11 cellular contexts compared by ENCODE assay signal in the genomic region with DNA sequence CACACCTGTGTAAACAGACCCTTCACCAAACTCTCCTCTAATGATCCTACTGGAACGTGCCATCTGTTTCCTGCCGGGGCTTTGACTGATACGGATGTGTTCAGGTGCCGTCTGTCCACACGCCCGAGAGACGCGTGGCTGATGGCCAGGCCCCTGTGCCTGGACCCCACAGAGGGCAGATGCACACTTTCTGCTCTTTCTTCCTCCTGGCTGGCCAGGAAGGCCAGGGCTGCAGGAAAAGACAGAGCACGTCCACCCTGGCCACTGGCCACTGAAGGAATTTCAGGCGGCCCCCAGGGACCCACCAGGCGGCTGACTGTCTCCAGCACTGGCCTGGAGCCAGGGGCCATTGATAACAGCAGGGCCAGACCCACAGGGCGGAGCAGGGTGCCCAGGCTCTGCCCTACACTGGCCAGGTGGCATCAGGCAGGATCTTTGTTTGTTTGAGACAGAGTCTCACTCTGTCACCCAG. TPM values are rescaled to one million over a fixed set of nuclear protein-coding genes. Genes with fewer than 3 reads are reported as not detected.
DNase-seq lines count a peak whose midpoint lies in the region; ATAC-seq and TF ChIP-seq lines count a peak whose summit lies in the region.
"Had no signal": no experiment of that assay in that cellular context is flagged by ENCODE, and none has a peak within 500 bp of the region (broad histone marks: within the 10 kb centered on the region; RNA-seq: fewer than 3 reads in every experiment).

No MANE protein-coding gene starts in this region.

- peaks cover 15% of the 10 kb centered on the region for H3K4me1 ChIP-seq in BE2C

- H3K36me3 ChIP-seq in BE2C = no peaks in the 10 kb centered on the region

- intact Hi-C loops in activated naive CD4-positive, alpha-beta T cell treated with anti-CD3 and anti-CD28 coated beads for 36 hours (cut with micrococcal nuclease) = no loop called here

- H3K36me3 Mint-ChIP-seq in chondrocyte (ENCODE audit: low read depth) = no peaks in the 10 kb centered on the region
- H3K36me3 Mint-ChIP-seq in mesothelial cell of epicardium = no peaks in the 10 kb centered on the region
- no peaks in the 10 kb centered on the region for H3K36me3 Mint-ChIP-seq in activated naive CD4-positive, alpha-beta T cell treated with anti-CD3 and anti-CD28 coated beads for 36 hours (ENCODE audit: low read depth)

- H3K27ac Mint-ChIP-seq in chondrocyte (ENCODE audit: unreplicated experiment) (peak overlapping the region; percentile 22), mesothelial cell of epicardium (peak overlapping the region; percentile 75)
- H3K27ac Mint-ChIP-seq in activated naive CD4-positive, alpha-beta T cell treated with anti-CD3 and anti-CD28 coated beads for 36 hours = no peak overlapping the region

- H3K4me1 Mint-ChIP-seq in chondrocyte (ENCODE audit: low read depth) (peaks cover 29% of the 10 kb centered on the region), mesothelial cell of epicardium (peaks cover 16% of the 10 kb centered on the region)
- H3K4me1 Mint-ChIP-seq in activated naive CD4-positive, alpha-beta T cell treated with anti-CD3 and anti-CD28 coated beads for 36 hours (ENCODE audit: low read depth) = peaks cover 46% of the 10 kb centered on the region

- H3K9me3 ChIP-seq in BE2C = no peaks in the 10 kb centered on the region

- CTCF ChIA-PET in activated naive CD4-positive, alpha-beta T cell treated with anti-CD3 and anti-CD28 coated beads for 36 hours (lab: Charles Lee) = no interaction called here

- TF ChIP-seq CTCF in BE2C (IDR thresholded peaks at IDR 0.05; ENCODE audit: low read depth, low read length) (no peak), chondrocyte (IDR thresholded peaks at IDR 0.05) (no peak), mesothelial cell of epicardium (IDR thresholded peaks at IDR 0.05; ENCODE audit: unreplicated experiment) (no peak)

- H3K4me3 ChIP-seq in BE2C (ENCODE audit: low read depth, low read length) = no peak overlapping the region

- no peaks in the 10 kb centered on the region for H3K27me3 ChIP-seq in BE2C

- no peak for ATAC-seq in HG03571 (IDR thresholded peaks at IDR 0.05; ENCODE audit: unreplicated experiment)

- no peak overlapping the region for H3K4me3 Mint-ChIP-seq in chondrocyte (ENCODE audit: unreplicated experiment)
- no peak overlapping the region for H3K4me3 Mint-ChIP-seq in mesothelial cell of epicardium
- no peak overlapping the region for H3K4me3 Mint-ChIP-seq in activated naive CD4-positive, alpha-beta T cell treated with anti-CD3 and anti-CD28 coated beads for 36 hours

- H3K9me3 Mint-ChIP-seq in chondrocyte (ENCODE audit: low read depth) (no peaks in the 10 kb centered on the region), mesothelial cell of epicardium (no peaks in the 10 kb centered on the region)
- no peaks in the 10 kb centered on the region for H3K9me3 Mint-ChIP-seq in activated naive CD4-positive, alpha-beta T cell treated with anti-CD3 and anti-CD28 coated beads for 36 hours

- DNase-seq in BE2C = peak; percentile 87
- DNase-seq in NCI-H1417 (lab: John Stamatoyannopoulos, UW) = peak in 2 of 3 experiments; percentile 53 to 84
- DNase-seq in chondrocyte (ENCODE audit: low spot score) = no peak
- no peak for DNase-seq in mesothelial cell of epicardium (ENCODE audit: low spot score in 2 of 2, unreplicated experiment in 2 of 2)
- DNase-seq in T-helper 9 cell = no peak
- DNase-seq in activated naive CD4-positive, alpha-beta T cell treated with anti-CD3 and anti-CD28 coated beads for 36 hours = no peak
- no peak for DNase-seq in AG08395 (ENCODE audit: low spot score)
- DNase-seq: activated gamma-delta T cell, C1 segment of cervical spinal cord, kidney glomerular epithelial cell had no signal

- no peaks in the 10 kb centered on the region for H3K27me3 Mint-ChIP-seq in chondrocyte (ENCODE audit: low read depth)
- no peaks in the 10 kb centered on the region for H3K27me3 Mint-ChIP-seq in mesothelial cell of epicardium (ENCODE audit: low read depth)
- H3K27me3 Mint-ChIP-seq in activated naive CD4-positive, alpha-beta T cell treated with anti-CD3 and anti-CD28 coated beads for 36 hours (ENCODE audit: low read depth) = no peaks in the 10 kb centered on the region

RNA-seq across cellular contexts. Expression of gene ENG, which starts 3.6 kb away (rescaled TPM):
- 9.0 TPM for polyA plus RNA-seq in BE2C (2012; ENCODE audit: insufficient read depth, insufficient read length, low read depth)
- 81.3 to 101 TPM (median 89.5 TPM) in 3 replicates for total RNA-seq in chondrocyte
- total RNA-seq in mesothelial cell of epicardium = 7.3 to 8.5 TPM (median 8.1 TPM) in 3 replicates
- 10 to 100 TPM; 10.5 to 11.6 TPM for total RNA-seq in activated naive CD4-positive, alpha-beta T cell treated with anti-CD3 and anti-CD28 coated beads for 36 hours

RNA-seq across cellular contexts. Expression of gene AK1, which starts 19.4 kb away (rescaled TPM):
- polyA plus RNA-seq in BE2C (2012; ENCODE audit: insufficient read depth, insufficient read length, low read depth) = 236 TPM
- total RNA-seq in chondrocyte = 75.3 to 83.8 TPM (median 77.2 TPM) in 3 replicates
- 34.4 to 39.4 TPM (median 38.5 TPM) in 3 replicates for total RNA-seq in mesothelial cell of epicardium
- total RNA-seq in activated naive CD4-positive, alpha-beta T cell treated with anti-CD3 and anti-CD28 coated beads for 36 hours = 10 to 100 TPM; 11.8 to 11.9 TPM

RNA-seq across cellular contexts. Expression of gene ST6GALNAC6, which starts 41.3 kb away (rescaled TPM):
- polyA plus RNA-seq in BE2C (2012; ENCODE audit: insufficient read depth, insufficient read length, low read depth) = 40.4 TPM
- total RNA-seq in chondrocyte (45.5 to 54.3 TPM (median 47.5 TPM) in 3 replicates), mesothelial cell of epicardium (34.2 to 37.5 TPM (median 36.2 TPM) in 3 replicates)
- 10 to 100 TPM; 28.7 to 29.1 TPM for total RNA-seq in activated naive CD4-positive, alpha-beta T cell treated with anti-CD3 and anti-CD28 coated beads for 36 hours

RNA-seq across cellular contexts. Expression of gene FPGS, which starts 55.4 kb away (rescaled TPM):
- polyA plus RNA-seq in BE2C (2012; ENCODE audit: insufficient read depth, insufficient read length, low read depth) = 75.4 TPM
- 50.8 to 52.8 TPM (median 50.8 TPM) in 3 replicates for total RNA-seq in chondrocyte
- 58.1 to 61.4 TPM (median 58.2 TPM) in 3 replicates for total RNA-seq in mesothelial cell of epicardium
- total RNA-seq in activated naive CD4-positive, alpha-beta T cell treated with anti-CD3 and anti-CD28 coated beads for 36 hours = 10 to 100 TPM; 67.8 to 73.0 TPM

RNA-seq across cellular contexts. Expression of gene ST6GALNAC4, which starts 58.8 kb away (rescaled TPM):
- polyA plus RNA-seq in BE2C (2012; ENCODE audit: insufficient read depth, insufficient read length, low read depth) = 39.4 TPM
- total RNA-seq in chondrocyte (22.2 to 25.5 TPM (median 24.4 TPM) in 3 replicates), mesothelial cell of epicardium (14.5 to 16.1 TPM (median 15.8 TPM) in 3 replicates)
- total RNA-seq in activated naive CD4-positive, alpha-beta T cell treated with anti-CD3 and anti-CD28 coated beads for 36 hours = 10 to 100 TPM; 22.3 to 24.6 TPM

Comparison
In these comparisons a context has a peak if more than half of its experiments do, and no peak if none do; other contexts are left out.
1. DNase-seq: peak in BE2C (single experiment) and NCI-H1417 (2 of 3); none in chondrocyte (single experiment), mesothelial cell of epicardium (0 of 2), T-helper 9 cell (single experiment), activated naive CD4-positive, alpha-beta T cell treated with anti-CD3 and anti-CD28 coated beads for 36 hours (single experiment) and AG08395 (single experiment).